Comparison of ENCODE assay signal across 1 cellular context in the genomic region with DNA sequence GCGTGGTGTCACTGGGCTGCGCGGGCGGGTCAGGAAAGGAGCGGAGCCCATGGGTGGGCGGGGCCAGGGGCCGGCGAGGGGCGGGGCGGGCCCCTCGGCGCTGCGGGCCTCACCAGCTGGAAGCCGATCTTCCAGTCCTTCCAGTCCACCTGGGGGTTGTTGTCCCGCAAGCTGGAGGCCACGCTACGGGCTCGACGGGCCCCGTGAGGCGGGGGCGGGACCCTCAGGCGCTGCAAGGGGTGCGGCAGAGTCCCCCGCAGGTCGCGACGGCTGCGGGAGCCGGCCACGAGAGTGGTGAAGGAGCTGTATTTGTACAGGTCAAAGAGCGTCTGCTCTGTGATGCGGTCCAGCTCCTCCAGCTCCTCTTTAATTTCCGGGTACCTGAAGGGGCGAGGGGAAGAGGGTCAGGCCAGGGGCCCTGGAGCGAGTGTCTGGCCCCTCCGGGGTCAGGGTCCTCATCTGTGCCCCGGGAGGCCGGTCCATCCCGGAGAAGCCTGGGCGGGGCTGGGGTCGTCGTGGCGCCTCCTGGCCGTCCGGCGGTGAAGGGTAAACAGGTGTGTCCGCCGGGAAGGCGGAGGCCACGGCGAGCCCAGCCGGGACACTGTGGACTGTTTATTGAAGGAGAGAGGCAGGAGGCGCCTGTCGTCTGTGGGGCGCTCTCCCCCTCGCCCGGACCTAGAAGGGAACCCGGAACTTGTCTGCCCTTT.
A peak's percentile ranks its signal among the peaks of the same experiment; 100 is the strongest.
TF ChIP-seq lines count a peak whose summit lies in the region.

No MANE protein-coding gene starts in this region.

TF ChIP-seq in HepG2, 621 proteins besides CTCF, POLR2A, EP300 and RAD21 (continued from another document and continues in another):
- TF ChIP-seq SNRNP70 (IDR thresholded peaks at IDR 0.05; ENCODE audit: low read depth, low read length) (no peak), FUBP1 (CRISPR knock-in tag; IDR thresholded peaks at IDR 0.05; ENCODE audit: borderline replicate concordance) (no peak), ZSCAN12 (CRISPR knock-in tag; IDR thresholded peaks at IDR 0.05) (peak; percentile 53; the same call in 1 of the 2 replicates), ZNF562 (CRISPR knock-in tag; IDR thresholded peaks at IDR 0.05; ENCODE audit: borderline replicate concordance) (no peak), ZBED4 (CRISPR knock-in tag; IDR thresholded peaks at IDR 0.05; ENCODE audit: borderline replicate concordance) (peak; percentile 75; the same call in 1 of the 2 replicates), FOXM1 (CRISPR knock-in tag; IDR thresholded peaks at IDR 0.05) (0 out of 2 replicates have a peak, but pooled peaks have one; percentile 15), TAF15 (IDR thresholded peaks at IDR 0.05; ENCODE audit: low read depth, low read length, poor library complexity, severe bottlenecking) (no peak), SRSF9 (IDR thresholded peaks at IDR 0.05; ENCODE audit: borderline replicate concordance, insufficient read depth, low read depth, low read length, poor library complexity, severe bottlenecking) (no peak), TAF1 (CRISPR knock-in tag; IDR thresholded peaks at IDR 0.05) (peak; percentile 70; the same call in 1 of the 2 replicates), ZNF788 (CRISPR knock-in tag; IDR thresholded peaks at IDR 0.05; ENCODE audit: borderline replicate concordance) (peak; percentile 81; the same call in 1 of the 2 replicates), PHF20 (CRISPR knock-in tag; IDR thresholded peaks at IDR 0.05) (peak; percentile 59; the same call in 1 of the 2 replicates), ELF3 (CRISPR knock-in tag; IDR thresholded peaks at IDR 0.05) (peak; percentile 90; the same call in 1 of the 2 replicates), PREB (CRISPR knock-in tag; IDR thresholded peaks at IDR 0.05) (no peak), HDAC2 (CRISPR knock-in tag; IDR thresholded peaks at IDR 0.05) (peak; percentile 72), NR1H2 (CRISPR knock-in tag; IDR thresholded peaks at IDR 0.05; ENCODE audit: borderline replicate concordance, low read depth) (no peak), ZNF230 (CRISPR knock-in tag; IDR thresholded peaks at IDR 0.05) (peak; percentile 78; the same call in 1 of the 2 replicates), ZNF318 (CRISPR knock-in tag; IDR thresholded peaks at IDR 0.05) (peak; percentile 75; the same call in 1 of the 2 replicates), ZNF776 (CRISPR knock-in tag; IDR thresholded peaks at IDR 0.05) (peak; percentile 93), ZNF317 (CRISPR knock-in tag; IDR thresholded peaks at IDR 0.05) (peak; percentile 88), ZNF724P (CRISPR knock-in tag; IDR thresholded peaks at IDR 0.05; ENCODE audit: borderline replicate concordance) (0 out of 2 replicates have a peak, but pooled peaks have one; percentile 34), ZNF33A (CRISPR knock-in tag; IDR thresholded peaks at IDR 0.05; ENCODE audit: borderline replicate concordance) (no peak), PRDM10 (CRISPR knock-in tag; IDR thresholded peaks at IDR 0.05; ENCODE audit: low read depth) (0 out of 2 replicates have a peak, but pooled peaks have one; percentile 26), PRPF4 (IDR thresholded peaks at IDR 0.05; ENCODE audit: low read depth, low read length, poor library complexity, severe bottlenecking) (no peak), GATAD2A (CRISPR knock-in tag; IDR thresholded peaks at IDR 0.05) (peak; percentile 80), SMAD3 (CRISPR knock-in tag; IDR thresholded peaks at IDR 0.05) (peak; percentile 30; the same call in 1 of the 2 replicates), CHCHD3 (CRISPR knock-in tag; IDR thresholded peaks at IDR 0.05) (no peak)
- TF ChIP-seq, protein P1, sequence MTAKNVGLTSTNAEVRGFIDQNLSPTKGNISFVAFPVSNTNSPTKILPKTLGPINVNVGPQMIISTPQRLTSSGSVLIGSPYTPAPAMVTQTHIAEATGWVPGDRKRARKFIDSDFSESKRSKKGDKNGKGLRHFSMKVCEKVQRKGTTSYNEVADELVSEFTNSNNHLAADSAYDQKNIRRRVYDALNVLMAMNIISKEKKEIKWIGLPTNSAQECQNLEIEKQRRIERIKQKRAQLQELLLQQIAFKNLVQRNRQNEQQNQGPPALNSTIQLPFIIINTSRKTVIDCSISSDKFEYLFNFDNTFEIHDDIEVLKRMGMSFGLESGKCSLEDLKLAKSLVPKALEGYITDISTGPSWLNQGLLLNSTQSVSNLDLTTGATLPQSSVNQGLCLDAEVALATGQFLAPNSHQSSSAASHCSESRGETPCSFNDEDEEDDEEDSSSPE (CRISPR knock-in tag; IDR thresholded peaks at IDR 0.05) = peak; percentile 61; the same call in 1 of the 2 replicates
- TF ChIP-seq, protein P2, sequence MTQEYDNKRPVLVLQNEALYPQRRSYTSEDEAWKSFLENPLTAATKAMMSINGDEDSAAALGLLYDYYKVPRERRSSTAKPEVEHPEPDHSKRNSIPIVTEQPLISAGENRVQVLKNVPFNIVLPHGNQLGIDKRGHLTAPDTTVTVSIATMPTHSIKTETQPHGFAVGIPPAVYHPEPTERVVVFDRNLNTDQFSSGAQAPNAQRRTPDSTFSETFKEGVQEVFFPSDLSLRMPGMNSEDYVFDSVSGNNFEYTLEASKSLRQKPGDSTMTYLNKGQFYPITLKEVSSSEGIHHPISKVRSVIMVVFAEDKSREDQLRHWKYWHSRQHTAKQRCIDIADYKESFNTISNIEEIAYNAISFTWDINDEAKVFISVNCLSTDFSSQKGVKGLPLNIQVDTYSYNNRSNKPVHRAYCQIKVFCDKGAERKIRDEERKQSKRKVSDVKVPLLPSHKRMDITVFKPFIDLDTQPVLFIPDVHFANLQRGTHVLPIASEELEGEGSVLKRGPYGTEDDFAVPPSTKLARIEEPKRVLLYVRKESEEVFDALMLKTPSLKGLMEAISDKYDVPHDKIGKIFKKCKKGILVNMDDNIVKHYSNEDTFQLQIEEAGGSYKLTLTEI (CRISPR knock-in tag; conservative IDR thresholded peaks at IDR 0.05) = no peak
